ENCODE assay signal across 16 cellular contexts in the genomic region with DNA sequence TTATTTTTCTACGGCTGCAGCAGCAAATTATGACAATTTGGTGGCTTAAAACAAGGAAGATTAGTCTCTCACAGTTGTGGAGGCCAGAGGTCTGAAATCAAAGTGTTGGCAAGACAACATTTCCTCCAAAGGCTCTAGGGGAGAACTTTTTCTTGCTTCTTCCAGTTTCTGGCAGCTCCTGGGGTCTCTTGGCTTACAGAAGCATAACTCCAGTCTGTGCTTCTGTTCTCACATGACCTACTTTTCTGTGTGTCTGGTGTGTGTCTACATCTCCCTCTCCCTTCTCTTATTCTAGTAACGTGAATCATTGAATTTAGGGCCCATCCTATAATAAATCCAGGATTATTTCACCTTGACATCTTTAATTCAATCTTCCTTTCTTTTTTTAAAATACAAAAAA.
A peak's percentile ranks its signal among the peaks of the same experiment; 100 is the strongest.
DNase-seq lines count a peak whose midpoint lies in the region; ATAC-seq and TF ChIP-seq lines count a peak whose summit lies in the region.
"Had no signal": no experiment of that assay in that cellular context is flagged by ENCODE, and none has a peak within 500 bp of the region (broad histone marks: within the 10 kb centered on the region; RNA-seq: fewer than 3 reads in every experiment).

No MANE protein-coding gene starts in this region.

- H3K27ac Mint-ChIP-seq in nephron (peak overlapping the region in 2 of 3 experiments; percentile 55 to 70), T-cell (no peak overlapping the region)
- H3K27ac Mint-ChIP-seq: B cell; CD8-positive, alpha-beta T cell had no signal

- H3K36me3 ChIP-seq in right atrium auricular region, result no peaks in the 10 kb centered on the region
- H3K36me3 ChIP-seq: BLaER1 treated with 17β-estradiol and CSF1 and Interleukin-3, amounts not matched to agents 10 nM and 100 nM had no signal

- TF ChIP-seq CTCF in right atrium auricular region (IDR thresholded peaks at IDR 0.05) (no peak), choroid plexus epithelial cell (conservative IDR thresholded peaks at IDR 0.05; ENCODE audit: low read depth, low read length) (no peak), nephron (IDR thresholded peaks at IDR 0.05; ENCODE audit: unreplicated experiment in 3 of 3) (no peak)

- no peak overlapping the region for H3K27ac ChIP-seq in right atrium auricular region
- H3K27ac ChIP-seq: BLaER1 treated with 17β-estradiol and CSF1 and Interleukin-3, amounts not matched to agents 10 nM and 100 nM; HL-60 had no signal

- CTCF ChIA-PET in T-cell (lab: Charles Lee), result no interaction called here

- POLR2A ChIA-PET in T-cell (lab: Charles Lee), result no interaction called here

- peaks cover 14% of the 10 kb centered on the region for H3K4me1 Mint-ChIP-seq in nephron
- no peaks in the 10 kb centered on the region for H3K4me1 Mint-ChIP-seq in T-cell
- H3K4me1 Mint-ChIP-seq: B cell had no signal

- H3K36me3 Mint-ChIP-seq in nephron (ENCODE audit: low read depth), result no peaks in the 10 kb centered on the region
- H3K36me3 Mint-ChIP-seq in T-cell, result no peaks in the 10 kb centered on the region
- H3K36me3 Mint-ChIP-seq: CD8-positive, alpha-beta T cell had no signal

- intact Hi-C loops in Right ventricle myocardium superior (cut with DNase I) (no loop called here), left ventricle myocardium superior (cut with micrococcal nuclease) (no loop called here)

- no peaks in the 10 kb centered on the region for H3K27me3 ChIP-seq in right atrium auricular region
- H3K27me3 ChIP-seq: BLaER1 treated with 17β-estradiol and CSF1 and Interleukin-3, amounts not matched to agents 10 nM and 100 nM had no signal

- no peaks in the 10 kb centered on the region for H3K9me3 ChIP-seq in right atrium auricular region

- H3K4me3 ChIP-seq in right atrium auricular region (no peak overlapping the region), choroid plexus epithelial cell (ENCODE audit: low read depth, low read length) (no peak overlapping the region)
- H3K4me3 ChIP-seq: BLaER1 treated with 17β-estradiol and CSF1 and Interleukin-3, amounts not matched to agents 10 nM and 100 nM had no signal

- peak; percentile 73 for ATAC-seq in Right ventricle myocardium superior (ENCODE audit: poor library complexity)
- ATAC-seq in left ventricle myocardium superior, result peak; percentile 85
- ATAC-seq in T-cell (replicated peaks in 1 of 4), result no peak
- ATAC-seq: CD8-positive, alpha-beta T cell had no signal

- H3K27me3 Mint-ChIP-seq in nephron (ENCODE audit: low read depth) (no peaks in the 10 kb centered on the region), T-cell (no peaks in the 10 kb centered on the region)
- H3K27me3 Mint-ChIP-seq: B cell had no signal

- H3K4me3 Mint-ChIP-seq in nephron (no peak overlapping the region), T-cell (no peak overlapping the region)
- H3K4me3 Mint-ChIP-seq: B cell; CD8-positive, alpha-beta T cell had no signal

- DNase-seq in Right ventricle myocardium superior, result no peak
- no peak for DNase-seq in right atrium auricular region (ENCODE audit: low spot score)
- DNase-seq in choroid plexus epithelial cell (ENCODE audit: low read depth), result peak; percentile 31
- DNase-seq in left ventricle myocardium superior, result no peak
- no peak for DNase-seq in activated CD4-positive, alpha-beta T cell treated with anti-CD3 and anti-CD28 coated beads, Interleukin-2, amount 50 U/mL, for 48 hours
- no peak for DNase-seq in MV-4-11 (lab: John Stamatoyannopoulos, UW)
- no peak for DNase-seq in T-cell
- DNase-seq: Calu3; CD8-positive, alpha-beta T cell; DMS79 treated with DMSO at 0.1 percent for 48 hours; GF-D8; HCEC 1CT had no signal

- no peaks in the 10 kb centered on the region for H3K4me1 ChIP-seq in right atrium auricular region
- H3K4me1 ChIP-seq: BLaER1 treated with 17β-estradiol and CSF1 and Interleukin-3, amounts not matched to agents 10 nM and 100 nM had no signal

- H3K9me3 Mint-ChIP-seq in nephron (peaks cover 9% of the 10 kb centered on the region), T-cell (peaks cover 4 to 18% (median 8%) of the 10 kb centered on the region in 3 donors)
- H3K9me3 Mint-ChIP-seq: CD8-positive, alpha-beta T cell had no signal

Comparison
In these comparisons a context has a peak if more than half of its experiments do, and no peak if none do; other contexts are left out.
1. ATAC-seq: peak in Right ventricle myocardium superior (single experiment) and left ventricle myocardium superior (single experiment); none in T-cell (0 of 4).
2. H3K27ac Mint-ChIP-seq: peak in nephron (2 of 3); none in T-cell (0 of 2).